In genomic region chr2:137888845-137889244, GRCh38 we compare ENCODE assay signal across 8 cellular contexts.
DNase-seq lines count a peak whose midpoint lies in the region; ATAC-seq and TF ChIP-seq lines count a peak whose summit lies in the region.

No MANE protein-coding gene starts in this region.

- no peak for TF ChIP-seq POLR2A in erythroblast (IDR thresholded peaks at IDR 0.05; ENCODE audit: low read length)

- DNase-seq in stimulated activated CD4-positive, alpha-beta T cell treated with anti-CD3 and anti-CD28 coated beads, Interleukin-15, amount 100 ng/mL, for 24 hours = peak; percentile 12
- no peak for DNase-seq in stimulated activated CD4-positive, alpha-beta T cell treated with anti-CD3 and anti-CD28 coated beads, Interleukin-4, amount 100 ng/mL, for 24 hours
- DNase-seq in NCI-H524 treated with DMSO at 0.1 percent for 48 hours (lab: John Stamatoyannopoulos, UW) = peak; percentile 40
- DNase-seq in erythroblast (lab: John Stamatoyannopoulos, UW) = peak; percentile 17 to 37
- peak; percentile 38 for DNase-seq in retina
- no peak for DNase-seq in GM19238 (ENCODE audit: insufficient read length, low spot score)
- no peak for DNase-seq in activated CD8-positive, alpha-beta memory T cell treated with anti-CD3 and anti-CD28 coated beads, Interleukin-2, amount 50 U/mL, for 4 hours

- ATAC-seq in HG02885 (IDR thresholded peaks at IDR 0.05; ENCODE audit: poor library complexity, unreplicated experiment) = no peak

Comparison
In these comparisons a context has a peak if more than half of its experiments do, and no peak if none do; other contexts are left out.
1. DNase-seq: peak in stimulated activated CD4-positive, alpha-beta T cell treated with anti-CD3 and anti-CD28 coated beads, Interleukin-15, amount 100 ng/mL, for 24 hours (single experiment), NCI-H524 treated with DMSO at 0.1 percent for 48 hours (single experiment), erythroblast (2 of 2) and retina (single experiment); none in stimulated activated CD4-positive, alpha-beta T cell treated with anti-CD3 and anti-CD28 coated beads, Interleukin-4, amount 100 ng/mL, for 24 hours (single experiment), GM19238 (single experiment) and activated CD8-positive, alpha-beta memory T cell treated with anti-CD3 and anti-CD28 coated beads, Interleukin-2, amount 50 U/mL, for 4 hours (single experiment).